10 cellular contexts compared by ENCODE assay signal in the genomic region with DNA sequence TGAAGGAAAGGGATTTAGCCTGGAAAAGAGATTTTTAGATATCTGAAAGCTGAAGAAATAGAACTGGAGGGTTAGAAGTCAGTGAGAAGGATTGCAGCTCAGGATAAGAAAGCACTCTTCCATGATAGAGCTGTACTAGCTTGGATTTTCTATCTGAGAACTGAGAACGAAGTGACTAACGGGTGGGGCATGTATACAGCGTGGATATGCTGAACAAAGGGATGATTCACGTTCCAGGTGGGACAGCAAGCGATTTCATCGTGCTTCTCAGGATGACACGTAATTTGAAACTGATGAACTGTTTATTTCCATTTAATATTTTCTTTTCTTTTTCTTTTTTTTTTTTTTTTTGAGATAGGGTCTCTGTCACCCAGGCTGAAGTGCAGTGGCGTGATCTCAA. TPM values are rescaled to one million over a fixed set of nuclear protein-coding genes. Genes with fewer than 3 reads are reported as not detected.
DNase-seq lines count a peak whose midpoint lies in the region; TF ChIP-seq lines count a peak whose summit lies in the region.
"Had no signal": no experiment of that assay in that cellular context is flagged by ENCODE, and none has a peak within 500 bp of the region (broad histone marks: within the 10 kb centered on the region; RNA-seq: fewer than 3 reads in every experiment).

No MANE protein-coding gene starts in this region.

- H3K36me3 ChIP-seq in testis (ENCODE audit: low read depth, missing control alignments), result no peaks in the 10 kb centered on the region
- H3K36me3 ChIP-seq: SJSA1 had no signal

- H3K9me3 ChIP-seq in testis, result no peaks in the 10 kb centered on the region
- H3K9me3 ChIP-seq: SJSA1 had no signal

- no peak for TF ChIP-seq POLR2A in testis (IDR thresholded peaks at IDR 0.05)

- H3K27ac ChIP-seq in testis, result no peak overlapping the region
- H3K27ac ChIP-seq: SJSA1 had no signal

- in situ Hi-C loops in Caki2 (cut with HindIII; ENCODE audit: low pct_unique_long_range_greater_than_20kb, low sequenced_read_pairs), result no loop called here

- no peaks in the 10 kb centered on the region for H3K27me3 ChIP-seq in testis
- H3K27me3 ChIP-seq: SJSA1 had no signal

- peak; percentile 25 for DNase-seq in AG10803 (ENCODE audit: low read depth)
- peak; percentile 36 for DNase-seq in Caki2 (ENCODE audit: low read depth)
- peak; percentile 50 for DNase-seq in RKO (ENCODE audit: low spot score)
- DNase-seq in fibroblast of pulmonary artery (ENCODE audit: low read depth), result peak; percentile 53
- no peak for DNase-seq in NCI-H82 treated with DMSO at 0.1 percent for 48 hours (lab: John Stamatoyannopoulos, UW; ENCODE audit: unreplicated experiment)
- no peak for DNase-seq in posterior cingulate gyrus
- no peak for DNase-seq in testis
- DNase-seq: naive thymus-derived CD4-positive, alpha-beta T cell; NCI-H2029 treated with DMSO at 0.1 percent for 48 hours had no signal

- intact Hi-C loops in posterior cingulate gyrus (cut with DNase I) (no loop called here), testis (cut with DNase I; ENCODE audit: low total_unique reads) (no loop called here)

- TF ChIP-seq CTCF in AG10803 (conservative IDR thresholded peaks at IDR 0.05; ENCODE audit: low read length), result no peak
- TF ChIP-seq CTCF in fibroblast of pulmonary artery (IDR thresholded peaks at IDR 0.05; ENCODE audit: low read length, missing control alignments), result no peak
- TF ChIP-seq CTCF in testis (IDR thresholded peaks at IDR 0.05), result no peak

- WGBS in testis, 2 donors, result 89 to 90% methylated on average over 8 of the region's 8 CpGs

- no peak overlapping the region for H3K4me3 ChIP-seq in AG10803 (ENCODE audit: low read length)
- H3K4me3 ChIP-seq in fibroblast of pulmonary artery (replicated peaks; ENCODE audit: low read depth, low read length), result no peak overlapping the region
- no peak overlapping the region for H3K4me3 ChIP-seq in testis
- H3K4me3 ChIP-seq: SJSA1 had no signal

- no peaks in the 10 kb centered on the region for H3K4me1 ChIP-seq in testis
- H3K4me1 ChIP-seq: SJSA1 had no signal

RNA-seq across cellular contexts. Expression of a gene that starts 53.0 kb away (rescaled TPM):
- 4.2 and 7.6 TPM in 2 replicates for total RNA-seq in Caki2 (2014; rRNA removed; shearing (Covaris generic); ENCODE audit: low replicate concordance)
- total RNA-seq in testis, result 10 to 100 TPM; 48.1 to 78.9 TPM
- 48.9 TPM for polyA plus RNA-seq in testis (ENCODE audit: insufficient read depth, low read depth, low replicate concordance)

Comparison
In these comparisons a context has a peak if more than half of its experiments do, and no peak if none do; other contexts are left out.
1. DNase-seq: peak in AG10803 (single experiment), Caki2 (single experiment), RKO (single experiment) and fibroblast of pulmonary artery (single experiment); none in NCI-H82 treated with DMSO at 0.1 percent for 48 hours (single experiment), posterior cingulate gyrus (0 of 10) and testis (single experiment).